Comparison of ENCODE assay signal across 9 cellular contexts in genomic region chr11:60985991-60986915, GRCh38. TPM values are rescaled to one million over a fixed set of nuclear protein-coding genes. Genes with fewer than 3 reads are reported as not detected.
DNase-seq lines count a peak whose midpoint lies in the region; ATAC-seq, FAIRE-seq and TF ChIP-seq lines count a peak whose summit lies in the region.
"Had no signal": no experiment of that assay in that cellular context is flagged by ENCODE, and none has a peak within 500 bp of the region (broad histone marks: within the 10 kb centered on the region; RNA-seq: fewer than 3 reads in every experiment).

No MANE protein-coding gene starts in this region.

- WGBS in esophagus squamous epithelium, 2 donors, result 40 to 53% methylated on average over 13 to 14 of the region's 17 CpGs

- no peak for FAIRE-seq in GM19239 (lab: Jason Lieb, UNC)

- intact Hi-C loops in CD4-positive, alpha-beta T cell (cut with DNase I, micrococcal nuclease), result loop anchor here (1.0 to 5.0 kb wide), 8 partner anchors 15 to 126 kb away; partner anchors contain the start of gene CD6 (in 2 of the 2)
- intact Hi-C loops in esophagus squamous epithelium (cut with DNase I), result no loop called here

- peak; percentile 81 for ATAC-seq in CD4-positive, alpha-beta T cell (ENCODE audit: poor library complexity)
- peak; percentile 81 for ATAC-seq in RWPE2 (ENCODE audit: low read depth)
- ATAC-seq in GM19324 (IDR thresholded peaks at IDR 0.05; ENCODE audit: low FRiP score, unreplicated experiment), result no peak

- no peaks in the 10 kb centered on the region for H3K9me3 Mint-ChIP-seq in CD4-positive, alpha-beta T cell

- H3K27ac ChIP-seq in CD4-positive, alpha-beta T cell (ENCODE audit: low read depth, low read length), result peak overlapping the region; percentile 95
- H3K27ac ChIP-seq in RWPE2 (ENCODE audit: poor library complexity, severe bottlenecking), result no peak overlapping the region
- peak overlapping the region in 2 of 4 donors; percentile 55 to 58 for H3K27ac ChIP-seq in esophagus squamous epithelium
- H3K27ac ChIP-seq: C4-2B had no signal

- CTCF ChIA-PET in CD4-positive, alpha-beta T cell (lab: Charles Lee), result interaction anchor here (0.6 to 2.3 kb wide), 5 partner anchors 12 to 95 kb away, joined by 3 to 10 read pairs (median 3); no protein-coding TSS in a partner anchor

- H3K36me3 ChIP-seq in RWPE2 (ENCODE audit: low read depth), result no peaks in the 10 kb centered on the region
- H3K36me3 ChIP-seq in esophagus squamous epithelium, result no peaks in the 10 kb centered on the region

- no peak for TF ChIP-seq CTCF in CD4-positive, alpha-beta T cell (IDR thresholded peaks at IDR 0.05)
- TF ChIP-seq CTCF in RWPE2 (IDR thresholded peaks at IDR 0.05; ENCODE audit: poor library complexity, severe bottlenecking) (no peak), esophagus squamous epithelium (IDR thresholded peaks at IDR 0.05) (no peak)

- H3K9me3 ChIP-seq in CD4-positive, alpha-beta T cell (ENCODE audit: control insufficient read depth, low read length), result no peaks in the 10 kb centered on the region
- H3K9me3 ChIP-seq in RWPE2 (ENCODE audit: severe bottlenecking) (no peaks in the 10 kb centered on the region), esophagus squamous epithelium (no peaks in the 10 kb centered on the region)

- no peaks in the 10 kb centered on the region for H3K27me3 ChIP-seq in CD4-positive, alpha-beta T cell (ENCODE audit: control insufficient read depth, insufficient read depth, low read length)
- no peaks in the 10 kb centered on the region for H3K27me3 ChIP-seq in RWPE2 (ENCODE audit: insufficient read depth, poor library complexity, severe bottlenecking)
- peaks cover 0 to 14% (median 0%) of the 10 kb centered on the region in 4 donors for H3K27me3 ChIP-seq in esophagus squamous epithelium

- H3K4me1 ChIP-seq in RWPE2 (ENCODE audit: insufficient read depth, poor library complexity, severe bottlenecking), result peaks cover 8% of the 10 kb centered on the region
- H3K4me1 ChIP-seq in esophagus squamous epithelium, result peaks cover 0 to 12% (median 6%) of the 10 kb centered on the region in 3 donors

- peaks cover 92% of the 10 kb centered on the region for H3K36me3 Mint-ChIP-seq in CD4-positive, alpha-beta T cell (ENCODE audit: low read depth)

- POLR2A ChIA-PET in CD4-positive, alpha-beta T cell (lab: Charles Lee), result interaction anchor here (0.6 to 6.7 kb wide), 44 partner anchors 8 to 1854 kb away, joined by 3 to 89 read pairs (median 4); partner anchors contain the start of genes CD5, CYB561A3, TMEM109 and TMEM138

- peak overlapping the region; percentile 72 for H3K4me3 Mint-ChIP-seq in CD4-positive, alpha-beta T cell

- peak in 1 of 4 donors; percentile 15 for TF ChIP-seq POLR2A in esophagus squamous epithelium (IDR thresholded peaks at IDR 0.05)

- H3K27ac Mint-ChIP-seq in CD4-positive, alpha-beta T cell, result peak overlapping the region; percentile 94

- H3K27me3 Mint-ChIP-seq in CD4-positive, alpha-beta T cell, result no peaks in the 10 kb centered on the region

- H3K4me3 ChIP-seq in RWPE2 (ENCODE audit: severe bottlenecking) (no peak overlapping the region), esophagus squamous epithelium (peak overlapping the region in 1 of 4 donors; percentile 18)

- H3K4me1 Mint-ChIP-seq in CD4-positive, alpha-beta T cell (ENCODE audit: low read depth), result peaks cover 98% of the 10 kb centered on the region

- peak; percentile 81 to 99 (median 89) for DNase-seq in CD4-positive, alpha-beta T cell
- DNase-seq in RWPE2 (ENCODE audit: low spot score) (no peak), pons (ENCODE audit: low spot score) (peak; percentile 20), HK-2 (ENCODE audit: unreplicated experiment) (no peak), GM19239 (ENCODE audit: insufficient read length, low spot score) (no peak), esophagus squamous epithelium (lab: John Stamatoyannopoulos, UW) (no peak)
- peak; percentile 90 for DNase-seq in activated naive CD4-positive, alpha-beta T cell treated with Interleukin-2 at 50 U/mL for 16 hours

RNA-seq across cellular contexts. Expression of gene CD6, which starts 14.8 kb away (rescaled TPM):
- 100 to 1,000 TPM; 814 to 827 TPM for total RNA-seq in CD4-positive, alpha-beta T cell
- total RNA-seq in esophagus squamous epithelium, result 1 to 10 TPM in 3 of 4 donors, under 1 TPM in 1; 0.79 to 4.4 (median 1.4) TPM

RNA-seq across cellular contexts. Expression of gene SLC15A3, which starts 34.3 kb away (rescaled TPM):
- total RNA-seq in CD4-positive, alpha-beta T cell, result 10 to 100 TPM; 10.5 to 11.9 TPM
- 10 to 100 TPM in 2 of 4 donors, 1 to 10 TPM in 2; 4.0 to 11.5 (median 7.9) TPM for total RNA-seq in esophagus squamous epithelium

Comparison
In these comparisons a context has a peak if more than half of its experiments do, and no peak if none do; other contexts are left out.
1. DNase-seq: peak in CD4-positive, alpha-beta T cell (10 of 10), activated naive CD4-positive, alpha-beta T cell treated with Interleukin-2 at 50 U/mL for 16 hours (single experiment) and pons (single experiment); none in RWPE2 (single experiment), HK-2 (single experiment), GM19239 (single experiment) and esophagus squamous epithelium (single experiment).
2. RNA of gene CD6, which starts 14.8 kb away (total RNA-seq): 814 to 827 TPM in CD4-positive, alpha-beta T cell; 0.79 to 4.4 TPM in esophagus squamous epithelium; every median in the first group is over 100 times any median in the second.